Comparison of ENCODE assay signal across 8 cellular contexts in genomic region chr16:47143677-47144558, GRCh38.
DNase-seq lines count a peak whose midpoint lies in the region; ATAC-seq lines count a peak whose summit lies in the region.

TSS of gene NETO2 (minus strand) at chr16:47143945. CDS start at chr16:47143612, 333 bp downstream.

- peak; percentile 45 for DNase-seq in NCI-H2196 (lab: John Stamatoyannopoulos, UW; ENCODE audit: unreplicated experiment)
- no peak for DNase-seq in NCI-H2196 treated with DMSO at 0.1 percent for 48 hours (lab: John Stamatoyannopoulos, UW; ENCODE audit: unreplicated experiment)
- DNase-seq in NCI-H1930 (lab: John Stamatoyannopoulos, UW): peak; percentile 34 to 54
- peak; percentile 32 for DNase-seq in activated CD4-positive, CD25-positive, alpha-beta regulatory T cell treated with anti-CD3 and anti-CD28 coated beads, Interleukin-2, amount 50 U/mL, for 16 hours (ENCODE audit: low read depth, low spot score)
- peak; percentile 40 for DNase-seq in cerebellar cortex (ENCODE audit: low spot score)
- peak; percentile 91 for DNase-seq in left kidney (ENCODE audit: low read depth, low spot score)
- peak; percentile 34 to 60 for DNase-seq in stimulated activated CD4-positive, alpha-beta T cell treated with anti-CD3 and anti-CD28 coated beads, Interleukin-2, amount 100 ng/mL, for 48 hours

- peak; percentile 59 for ATAC-seq in HG02763 (IDR thresholded peaks at IDR 0.05; ENCODE audit: unreplicated experiment)
